ENCODE assay signal across 12 cellular contexts in the genomic region with DNA sequence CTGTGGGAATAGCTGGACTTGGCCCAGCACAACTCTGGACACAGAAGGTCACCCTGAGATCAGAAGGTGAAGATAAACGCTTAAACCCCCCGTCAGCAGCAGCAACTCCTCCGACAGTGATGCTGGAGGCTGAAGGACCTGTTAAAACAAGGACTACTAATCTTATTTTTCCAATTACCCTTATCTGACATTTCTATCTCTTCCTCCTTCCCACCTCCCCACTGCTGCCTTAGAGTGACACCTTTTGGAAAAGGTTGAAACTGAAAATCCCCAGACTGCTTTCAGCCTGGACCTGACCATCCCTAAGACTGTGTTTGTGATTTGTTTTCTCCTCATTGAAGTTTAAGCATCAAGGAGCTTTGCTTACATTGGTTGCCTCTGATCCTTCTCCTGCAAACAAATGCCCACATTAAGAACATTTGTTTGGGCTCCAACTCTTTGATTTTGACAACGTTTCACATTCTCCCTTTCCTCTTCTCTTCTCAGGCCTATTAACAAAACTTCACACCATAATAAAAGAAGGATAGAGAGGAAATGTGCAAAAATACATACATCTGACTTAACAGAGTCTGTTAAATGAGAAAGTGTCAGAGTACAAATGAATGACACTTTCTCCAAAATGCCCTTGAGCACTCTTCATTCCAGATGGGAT.
DNase-seq lines count a peak whose midpoint lies in the region; ATAC-seq and TF ChIP-seq lines count a peak whose summit lies in the region.
"Had no signal": no experiment of that assay in that cellular context is flagged by ENCODE, and none has a peak within 500 bp of the region (broad histone marks: within the 10 kb centered on the region; RNA-seq: fewer than 3 reads in every experiment).

No MANE protein-coding gene starts in this region.

- in situ Hi-C loops in brain microvascular endothelial cell (cut with HindIII; ENCODE audit: low pct_ligation_motif_present, low sequenced_read_pairs) = no loop called here

- no peaks in the 10 kb centered on the region for H3K27me3 Mint-ChIP-seq in nephron (ENCODE audit: low read depth)

- H3F3A ChIP-seq in MM.1S (ENCODE audit: insufficient read depth, low read length) = no peaks in the 10 kb centered on the region

- H3K4me3 ChIP-seq in DND-41 (ENCODE audit: low read depth in 1 of 2, low read length in 2 of 2) (no peak overlapping the region), MM.1S (ENCODE audit: low read length) (no peak overlapping the region), brain microvascular endothelial cell (ENCODE audit: low read depth, low read length) (no peak overlapping the region), uterus (no peak overlapping the region)
- H3K4me3 ChIP-seq: skin epidermis, tibial artery had no signal

- TF ChIP-seq CTCF in DND-41 (IDR thresholded peaks at IDR 0.05; ENCODE audit: borderline replicate concordance, extremely low read depth, low read length, poor library complexity, severe bottlenecking) (peak; percentile 39), MM.1S (IDR thresholded peaks at IDR 0.05; ENCODE audit: low read length) (peak; percentile 32), brain microvascular endothelial cell (IDR thresholded peaks at IDR 0.05; ENCODE audit: low read depth, low read length, missing control alignments) (peak; percentile 60), nephron (IDR thresholded peaks at IDR 0.05; ENCODE audit: unreplicated experiment in 3 of 3) (peak; percentile 55 to 66 (median 66)), uterus (IDR thresholded peaks at IDR 0.05) (peak in 1 of 4 experiments; percentile 32)

- intact Hi-C loops in uterus (cut with DNase I; ENCODE audit: low total_unique reads) = no loop called here

- DNase-seq in DND-41 (no peak), MM.1S (no peak), brain microvascular endothelial cell (no peak), uterus (no peak), occipital lobe (lab: John Stamatoyannopoulos, UW) (no peak)
- DNase-seq in stimulated activated CD4-positive, alpha-beta T cell treated with anti-CD3 and anti-CD28 coated beads, Interleukin-2, amount 100 ng/mL, for 48 hours = no peak
- DNase-seq: activated naive CD4-positive, alpha-beta T cell treated with anti-CD3 and anti-CD28 coated beads, Interleukin-2, amount 50 U/mL, for 16 hours; tibial artery had no signal

- peaks cover 30% of the 10 kb centered on the region for H3K4me1 Mint-ChIP-seq in nephron

- H3K79me2 ChIP-seq in DND-41 (ENCODE audit: insufficient read depth, low read length) (no peaks in the 10 kb centered on the region), MM.1S (ENCODE audit: low read length) (no peaks in the 10 kb centered on the region)

- H3K27ac Mint-ChIP-seq in nephron = peak overlapping the region; percentile 2 to 61 (median 15)

- H3K27me3 ChIP-seq in DND-41 (ENCODE audit: insufficient read depth, low read length, poor library complexity) (peaks cover 3% of the 10 kb centered on the region), MM.1S (replicated peaks; ENCODE audit: insufficient read depth, low read length) (no peaks in the 10 kb centered on the region), brain microvascular endothelial cell (replicated peaks) (peaks cover 1% of the 10 kb centered on the region), uterus (no peaks in the 10 kb centered on the region)

- no peaks in the 10 kb centered on the region for H3K36me3 Mint-ChIP-seq in nephron (ENCODE audit: low read depth)

- no peak overlapping the region for H3K9ac ChIP-seq in DND-41 (ENCODE audit: low read depth, low read length)
- H3K9ac ChIP-seq in MM.1S (ENCODE audit: low read length) = no peak overlapping the region

- H2AFZ ChIP-seq in DND-41 (ENCODE audit: low read depth, low read length) = no peak overlapping the region
- no peak overlapping the region for H2AFZ ChIP-seq in MM.1S (ENCODE audit: low read length)

- H4K20me1 ChIP-seq in DND-41 (ENCODE audit: insufficient read depth, low read length) = no peaks in the 10 kb centered on the region
- no peaks in the 10 kb centered on the region for H4K20me1 ChIP-seq in MM.1S (ENCODE audit: insufficient read depth, low read length)

- H3K9me3 Mint-ChIP-seq in nephron = no peaks in the 10 kb centered on the region

- H3K36me3 ChIP-seq in DND-41 (ENCODE audit: insufficient read depth, low read length) = no peaks in the 10 kb centered on the region
- no peaks in the 10 kb centered on the region for H3K36me3 ChIP-seq in MM.1S (replicated peaks; ENCODE audit: insufficient read depth, low read length)
- no peaks in the 10 kb centered on the region for H3K36me3 ChIP-seq in brain microvascular endothelial cell (replicated peaks)
- H3K36me3 ChIP-seq in uterus = no peaks in the 10 kb centered on the region
- H3K36me3 ChIP-seq: tibial artery had no signal

- no peaks in the 10 kb centered on the region for H3K9me2 ChIP-seq in MM.1S (replicated peaks; ENCODE audit: insufficient read depth, low read length)

- H3K9me3 ChIP-seq in DND-41 (ENCODE audit: insufficient read depth, low read length, severe bottlenecking) (no peaks in the 10 kb centered on the region), MM.1S (replicated peaks; ENCODE audit: insufficient read depth, low read length) (no peaks in the 10 kb centered on the region), uterus (no peaks in the 10 kb centered on the region)
- H3K9me3 ChIP-seq: tibial artery had no signal

- no peak for ATAC-seq in DND-41 (ENCODE audit: insufficient read depth, low read depth)
- no peak for ATAC-seq in HG02588 (IDR thresholded peaks at IDR 0.05; ENCODE audit: unreplicated experiment)

- H3K27ac ChIP-seq in DND-41 (ENCODE audit: low read length) = no peak overlapping the region
- H3K27ac ChIP-seq in MM.1S (ENCODE audit: low read length) = no peak overlapping the region
- no peak overlapping the region for H3K27ac ChIP-seq in brain microvascular endothelial cell
- H3K27ac ChIP-seq in uterus = no peak overlapping the region
- H3K27ac ChIP-seq: HL-60, skin epidermis, tibial artery had no signal

- no peak overlapping the region for H3K4me3 Mint-ChIP-seq in nephron

- no peaks in the 10 kb centered on the region for H3K4me1 ChIP-seq in DND-41 (ENCODE audit: insufficient read depth, low read length)
- H3K4me1 ChIP-seq in MM.1S (ENCODE audit: low read length) = no peaks in the 10 kb centered on the region
- H3K4me1 ChIP-seq in uterus = no peaks in the 10 kb centered on the region
- H3K4me1 ChIP-seq: tibial artery had no signal

- TF ChIP-seq POLR2A in uterus (IDR thresholded peaks at IDR 0.05) = no peak

- H3K4me2 ChIP-seq in DND-41 (ENCODE audit: insufficient read depth, low read length) = no peak overlapping the region
- no peak overlapping the region for H3K4me2 ChIP-seq in MM.1S (ENCODE audit: low read depth, low read length)
